In the genomic region with DNA sequence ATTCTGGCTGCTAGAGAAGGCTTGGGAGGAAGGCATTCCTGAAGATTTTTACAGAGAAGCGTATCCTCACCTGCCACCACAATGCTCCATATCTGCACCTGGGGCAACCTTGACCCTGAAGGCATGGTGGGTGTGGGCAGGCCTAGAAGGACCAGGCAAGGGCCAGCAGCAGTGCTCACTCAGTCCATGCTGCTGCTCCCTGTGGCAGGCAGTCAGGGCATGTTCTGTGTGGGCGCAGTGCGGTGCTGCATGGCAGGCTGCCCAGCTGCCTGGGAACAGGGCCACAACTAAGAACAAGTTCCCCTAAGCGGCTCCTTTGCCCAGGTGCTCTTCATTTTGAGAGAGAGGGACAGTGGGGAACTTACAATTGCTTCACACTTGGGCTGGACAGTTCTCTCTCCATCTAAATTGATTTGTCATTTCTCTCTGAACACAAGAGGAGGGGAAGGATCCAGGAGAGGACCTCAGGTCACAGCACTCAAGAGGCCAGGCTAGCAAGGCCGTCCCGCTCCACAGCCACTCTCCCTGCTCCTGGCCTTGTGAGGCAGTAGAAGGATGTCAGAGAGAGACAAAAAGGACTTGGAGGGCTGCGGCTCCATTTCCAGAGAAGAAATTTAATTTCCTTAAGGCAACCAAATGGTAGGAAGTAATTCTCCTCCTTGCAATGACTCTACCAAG, we compare ENCODE assay signal across 12 cellular contexts.
DNase-seq lines count a peak whose midpoint lies in the region; ATAC-seq, FAIRE-seq and TF ChIP-seq lines count a peak whose summit lies in the region.
"Had no signal": no experiment of that assay in that cellular context is flagged by ENCODE, and none has a peak within 500 bp of the region (broad histone marks: within the 10 kb centered on the region; RNA-seq: fewer than 3 reads in every experiment).

No MANE protein-coding gene starts in this region.

- no peaks in the 10 kb centered on the region for H3K9me3 ChIP-seq in liver (ENCODE audit: control insufficient read depth in 4 of 4, low read length in 3 of 4)
- no peaks in the 10 kb centered on the region for H3K9me3 ChIP-seq in HepG2 (ENCODE audit: low read length)

- TF ChIP-seq POLR2A in HepG2 (IDR thresholded peaks at IDR 0.05; ENCODE audit: insufficient read depth in 1 of 2, low read depth in 2 of 2, low read length in 2 of 2): no peak

- no peaks in the 10 kb centered on the region for H4K20me1 ChIP-seq in HepG2 (ENCODE audit: insufficient read depth, low read length)

- H3K36me3 ChIP-seq in liver (ENCODE audit: control insufficient read depth in 4 of 4, insufficient read depth in 3 of 4, low read depth in 1 of 4, low read length in 3 of 4) (peaks cover 1 to 41% (median 27%) of the 10 kb centered on the region in 4 donors), HepG2 (replicated peaks in 1 of 2; ENCODE audit: control insufficient read depth in 1 of 2, insufficient read depth in 2 of 2, low read length in 2 of 2) (peaks cover 29 to 84% of the 10 kb centered on the region in 2 experiments)

- peak overlapping the region; percentile 23 to 61 for H3K27ac ChIP-seq in liver (ENCODE audit: low read depth in 1 of 2, low read length in 2 of 2)
- H3K27ac ChIP-seq in HepG2 (ENCODE audit: extremely low read length, insufficient read depth, low read length): no peak overlapping the region
- H3K27ac ChIP-seq: PC-9 had no signal

- WGBS in liver: 67% methylated on average over 7 of the region's 7 CpGs
- WGBS in HepG2 (ENCODE audit: low lambda C conversion rate): 98% methylated on average over 5 of the region's 7 CpGs

- CTCF ChIA-PET in HepG2 (lab: Yijun Ruan, JAX; ENCODE audit: low intra/inter-chr PET ratio, low total read pairs): no interaction called here

- POLR2A ChIA-PET in HepG2 (lab: Yijun Ruan, JAX): no interaction called here

- H2AFZ ChIP-seq in HepG2 (ENCODE audit: low read length): no peak overlapping the region
- H2AFZ ChIP-seq: PC-9 had no signal

- TF ChIP-seq EP300 in HepG2 (IDR thresholded peaks at IDR 0.05; ENCODE audit: low read depth in 2 of 2, low read length in 2 of 2) (no peak), HepG2 (CRISPR knock-in tag; IDR thresholded peaks at IDR 0.05; ENCODE audit: borderline replicate concordance) (no peak)

- no peak for TF ChIP-seq CTCF in liver (IDR thresholded peaks at IDR 0.05; ENCODE audit: low read depth, low read length, missing input control)
- TF ChIP-seq CTCF in HepG2 (CRISPR knock-in tag; IDR thresholded peaks at IDR 0.05): no peak
- no peak for TF ChIP-seq CTCF in fibroblast of mammary gland (conservative IDR thresholded peaks at IDR 0.05; ENCODE audit: control insufficient read depth, insufficient read depth, low read depth, low read length)

- H3K4me2 ChIP-seq in HepG2 (ENCODE audit: low read depth, low read length): no peak overlapping the region
- H3K4me2 ChIP-seq: PC-9 had no signal

- TF ChIP-seq RAD21 in liver (IDR thresholded peaks at IDR 0.05) (peak; percentile 51 to 60), HepG2 (CRISPR knock-in tag; IDR thresholded peaks at IDR 0.05) (no peak)

- ATAC-seq in HepG2 (no peak), GM21786 (IDR thresholded peaks at IDR 0.05; ENCODE audit: unreplicated experiment) (no peak)

- peak overlapping the region in 1 of 2 donors; percentile 29 for H3K9ac ChIP-seq in liver (ENCODE audit: low read depth in 1 of 2, low read length in 2 of 2)
- H3K9ac ChIP-seq in HepG2 (ENCODE audit: insufficient read depth, low read depth, low read length): no peak overlapping the region

- no peaks in the 10 kb centered on the region for H3K27me3 ChIP-seq in liver (ENCODE audit: control insufficient read depth in 4 of 4, insufficient read depth in 4 of 4, low read length in 3 of 4)
- H3K27me3 ChIP-seq in HepG2 (ENCODE audit: control insufficient read depth in 1 of 2, insufficient read depth in 2 of 2, low read length in 2 of 2): no peaks in the 10 kb centered on the region

- DNase-seq in HepG2 (ENCODE audit: low spot score) (no peak), fibroblast of mammary gland (ENCODE audit: low read depth) (peak; percentile 47), midbrain (lab: John Stamatoyannopoulos, UW) (peak; percentile 77), hepatic stellate cell (ENCODE audit: low spot score) (no peak), ACHN (no peak)
- DNase-seq in stimulated activated naive CD4-positive, alpha-beta T cell (lab: John Stamatoyannopoulos, UW): no peak
- DNase-seq: glutamatergic neuron, NCI-H1417 treated with DMSO at 0.1 percent for 48 hours, PC-9, retina had no signal

- BruUV-seq in HepG2 (replicated peaks; lab: Mats Ljungman, UMichigan): no TSS peak

- no peak for FAIRE-seq in HepG2 (lab: Jason Lieb, UNC)

- H3K79me2 ChIP-seq in HepG2 (ENCODE audit: insufficient read depth, low read length): no peaks in the 10 kb centered on the region

- in situ Hi-C loops in HepG2 (cut with HindIII; ENCODE audit: extremely low pct_ligation_motif_present, low pct_unique_long_range_greater_than_20kb): no loop called here
- in situ Hi-C loops in ACHN (cut with HindIII; ENCODE audit: low pct_ligation_motif_present, low pct_unique_long_range_greater_than_20kb, low sequenced_read_pairs): no loop called here

- H3K4me1 ChIP-seq in liver (ENCODE audit: control insufficient read depth in 4 of 4, insufficient read depth in 4 of 4, low read length in 3 of 4) (peaks cover 0 to 17% (median 10%) of the 10 kb centered on the region in 4 donors), HepG2 (ENCODE audit: insufficient read depth, low read length) (no peaks in the 10 kb centered on the region)

- H3K4me3 ChIP-seq in liver (ENCODE audit: low read depth in 1 of 3, low read length in 3 of 3) (no peak overlapping the region), HepG2 (replicated peaks in 1 of 3; ENCODE audit: insufficient read depth in 1 of 3, low read depth in 2 of 3, low read length in 3 of 3) (no peak overlapping the region), fibroblast of mammary gland (ENCODE audit: control insufficient read depth, low read depth, low read length) (no peak overlapping the region)
- H3K4me3 ChIP-seq: PC-9 had no signal

- intact Hi-C loops in HepG2 (cut with micrococcal nuclease; ENCODE audit: unreplicated experiment): no loop called here

TF ChIP-seq in liver, 16 proteins besides CTCF, POLR2A, EP300 and RAD21 (continues in another document):
- TF ChIP-seq NR2F2 (IDR thresholded peaks at IDR 0.05): no peak
- TF ChIP-seq FOXA2 (IDR thresholded peaks at IDR 0.05): peak; percentile 17
- TF ChIP-seq ATF3 (IDR thresholded peaks at IDR 0.05): no peak
- TF ChIP-seq EGR1 (IDR thresholded peaks at IDR 0.05; ENCODE audit: low read depth in 2 of 2): peak; percentile 28 to 81
- peak; percentile 36 for TF ChIP-seq SP1 (IDR thresholded peaks at IDR 0.05)
- TF ChIP-seq JUND (IDR thresholded peaks at IDR 0.05): peak in 1 of 2 donors; percentile 28
- no peak for TF ChIP-seq TAF1 (conservative IDR thresholded peaks at IDR 0.05)
- TF ChIP-seq RXRA (IDR thresholded peaks at IDR 0.05): peak; percentile 46 to 70
- TF ChIP-seq MAX (IDR thresholded peaks at IDR 0.05): peak; percentile 31
- TF ChIP-seq YY1 (IDR thresholded peaks at IDR 0.05): peak; percentile 79

TF ChIP-seq in HepG2, 621 proteins besides CTCF, POLR2A, EP300 and RAD21 (continues in another document):
- TF ChIP-seq MED1 (CRISPR knock-in tag; IDR thresholded peaks at IDR 0.05): no peak
- no peak for TF ChIP-seq ZNF276 (CRISPR knock-in tag; IDR thresholded peaks at IDR 0.05; ENCODE audit: low read depth)
- TF ChIP-seq MATR3 (CRISPR knock-in tag; IDR thresholded peaks at IDR 0.05): no peak
- TF ChIP-seq LCORL (IDR thresholded peaks at IDR 0.05): no peak
- no peak for TF ChIP-seq LCORL (CRISPR knock-in tag; IDR thresholded peaks at IDR 0.05)
- no peak for TF ChIP-seq UBTF (CRISPR knock-in tag; IDR thresholded peaks at IDR 0.05)
- no peak for TF ChIP-seq SRF (IDR thresholded peaks at IDR 0.05; ENCODE audit: low read depth, low read length)
- TF ChIP-seq PLRG1 (conservative IDR thresholded peaks at IDR 0.05): no peak
- no peak for TF ChIP-seq ZFAT (CRISPR knock-in tag; conservative IDR thresholded peaks at IDR 0.05)

Comparison
In these comparisons a context has a peak if more than half of its experiments do, and no peak if none do; other contexts are left out.
1. DNase-seq: peak in fibroblast of mammary gland (single experiment) and midbrain (single experiment); none in HepG2 (single experiment), hepatic stellate cell (single experiment), ACHN (single experiment) and stimulated activated naive CD4-positive, alpha-beta T cell (0 of 6).